20 cellular contexts compared by ENCODE assay signal in the genomic region with DNA sequence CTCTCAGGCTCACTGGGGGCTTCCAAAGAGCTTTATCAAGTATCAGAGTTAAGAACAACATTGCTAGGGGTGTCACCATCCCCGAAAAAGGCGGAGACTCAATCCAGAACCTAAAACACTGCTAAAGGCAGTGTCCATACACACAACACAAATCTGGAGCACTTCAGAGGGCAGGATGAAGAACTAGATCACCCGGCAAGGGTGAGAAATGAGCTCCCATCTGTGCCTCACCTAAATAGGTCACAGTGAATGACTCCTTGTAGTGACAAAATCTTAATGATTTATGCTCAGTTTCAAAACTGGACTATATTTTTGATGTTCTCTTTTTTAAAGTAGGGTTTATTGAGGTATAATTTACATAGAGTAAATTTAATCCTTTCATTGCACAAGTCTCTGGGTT.
"Had no signal": no experiment of that assay in that cellular context is flagged by ENCODE, and none has a peak within 500 bp of the region (broad histone marks: within the 10 kb centered on the region; RNA-seq: fewer than 3 reads in every experiment).

No MANE protein-coding gene starts in this region.

- H3K27ac ChIP-seq: pancreas, right lobe of liver, upper lobe of right lung had no signal

- H3K9me3 ChIP-seq: heart right ventricle, left lung, pancreas, right lobe of liver, thoracic aorta, upper lobe of right lung had no signal

- H3K4me1 ChIP-seq: pancreas, right lobe of liver, upper lobe of right lung had no signal

- H3K36me3 ChIP-seq: pancreas, right lobe of liver, thoracic aorta, upper lobe of right lung had no signal

- H3K4me3 ChIP-seq: coronary artery, heart right ventricle, left lung, pancreas, right lobe of liver, thoracic aorta, upper lobe of right lung had no signal

- H3K9me3 Mint-ChIP-seq: activated CD4-positive, alpha-beta memory T cell treated with anti-CD3 and anti-CD28 coated beads for 36 hours; activated naive CD4-positive, alpha-beta T cell treated with anti-CD3 and anti-CD28 coated beads for 36 hours; activated naive CD8-positive, alpha-beta T cell treated with anti-CD3 and anti-CD28 coated beads, Interleukin-2, amount 50 U/mL, for 24 hours; activated T-cell treated with anti-CD3 and anti-CD28 coated beads, Interleukin-2, amount 50 U/mL, for 24 hours; naive B cell had no signal

- H3K27me3 ChIP-seq: heart right ventricle, left lung, pancreas, right lobe of liver, upper lobe of right lung had no signal

- H3K27ac Mint-ChIP-seq: activated CD4-positive, alpha-beta memory T cell treated with anti-CD3 and anti-CD28 coated beads for 36 hours; activated CD8-positive, alpha-beta memory T cell treated with anti-CD3 and anti-CD28 coated beads, Interleukin-2, amount 10 ng/mL, durations not matched to agents 7 days and 5 days; activated naive CD4-positive, alpha-beta T cell treated with anti-CD3 and anti-CD28 coated beads for 36 hours; activated naive CD8-positive, alpha-beta T cell treated with anti-CD3 and anti-CD28 coated beads, Interleukin-2, amount 50 U/mL, for 24 hours; activated T-cell treated with anti-CD3 and anti-CD28 coated beads, Interleukin-2, amount 50 U/mL, for 24 hours had no signal

- H3K4me3 Mint-ChIP-seq: activated CD4-positive, alpha-beta memory T cell treated with anti-CD3 and anti-CD28 coated beads for 36 hours; activated CD8-positive, alpha-beta memory T cell treated with anti-CD3 and anti-CD28 coated beads, Interleukin-2, amount 10 ng/mL, durations not matched to agents 7 days and 5 days; activated naive CD4-positive, alpha-beta T cell treated with anti-CD3 and anti-CD28 coated beads for 36 hours; activated naive CD8-positive, alpha-beta T cell treated with anti-CD3 and anti-CD28 coated beads, Interleukin-2, amount 50 U/mL, for 24 hours; activated T-cell treated with anti-CD3 and anti-CD28 coated beads, Interleukin-2, amount 50 U/mL, for 24 hours; brain; naive B cell had no signal

- FAIRE-seq: pancreas, small intestine, TTC549 had no signal

- H3K27me3 Mint-ChIP-seq: activated CD4-positive, alpha-beta memory T cell treated with anti-CD3 and anti-CD28 coated beads for 36 hours; activated CD8-positive, alpha-beta memory T cell treated with anti-CD3 and anti-CD28 coated beads, Interleukin-2, amount 10 ng/mL, durations not matched to agents 7 days and 5 days; activated naive CD8-positive, alpha-beta T cell treated with anti-CD3 and anti-CD28 coated beads, Interleukin-2, amount 50 U/mL, for 24 hours; activated T-cell treated with anti-CD3 and anti-CD28 coated beads, Interleukin-2, amount 50 U/mL, for 24 hours; naive B cell had no signal

- DNase-seq: activated CD4-positive, alpha-beta memory T cell treated with anti-CD3 and anti-CD28 coated beads for 36 hours; activated CD4-positive, alpha-beta T cell treated with anti-CD3 and anti-CD28 coated beads for 4 hours; activated CD8-positive, alpha-beta memory T cell treated with anti-CD3 and anti-CD28 coated beads, Interleukin-2, amount 10 ng/mL, durations not matched to agents 7 days and 5 days; activated naive CD4-positive, alpha-beta T cell treated with anti-CD3 and anti-CD28 coated beads for 36 hours; activated naive CD8-positive, alpha-beta T cell treated with anti-CD3 and anti-CD28 coated beads, Interleukin-2, amount 50 U/mL, for 24 hours; activated T-cell treated with anti-CD3 and anti-CD28 coated beads, Interleukin-2, amount 50 U/mL, for 24 hours; anterior cingulate cortex; heart right ventricle; left lung; naive B cell; pancreas; right lobe of liver; small intestine; stimulated activated CD4-positive, alpha-beta T cell treated with anti-CD3 and anti-CD28 coated beads, Interleukin-4, amount 100 ng/mL, for 1 hour; SW 1271; upper lobe of right lung had no signal
